9 cellular contexts compared by ENCODE assay signal in the genomic region with DNA sequence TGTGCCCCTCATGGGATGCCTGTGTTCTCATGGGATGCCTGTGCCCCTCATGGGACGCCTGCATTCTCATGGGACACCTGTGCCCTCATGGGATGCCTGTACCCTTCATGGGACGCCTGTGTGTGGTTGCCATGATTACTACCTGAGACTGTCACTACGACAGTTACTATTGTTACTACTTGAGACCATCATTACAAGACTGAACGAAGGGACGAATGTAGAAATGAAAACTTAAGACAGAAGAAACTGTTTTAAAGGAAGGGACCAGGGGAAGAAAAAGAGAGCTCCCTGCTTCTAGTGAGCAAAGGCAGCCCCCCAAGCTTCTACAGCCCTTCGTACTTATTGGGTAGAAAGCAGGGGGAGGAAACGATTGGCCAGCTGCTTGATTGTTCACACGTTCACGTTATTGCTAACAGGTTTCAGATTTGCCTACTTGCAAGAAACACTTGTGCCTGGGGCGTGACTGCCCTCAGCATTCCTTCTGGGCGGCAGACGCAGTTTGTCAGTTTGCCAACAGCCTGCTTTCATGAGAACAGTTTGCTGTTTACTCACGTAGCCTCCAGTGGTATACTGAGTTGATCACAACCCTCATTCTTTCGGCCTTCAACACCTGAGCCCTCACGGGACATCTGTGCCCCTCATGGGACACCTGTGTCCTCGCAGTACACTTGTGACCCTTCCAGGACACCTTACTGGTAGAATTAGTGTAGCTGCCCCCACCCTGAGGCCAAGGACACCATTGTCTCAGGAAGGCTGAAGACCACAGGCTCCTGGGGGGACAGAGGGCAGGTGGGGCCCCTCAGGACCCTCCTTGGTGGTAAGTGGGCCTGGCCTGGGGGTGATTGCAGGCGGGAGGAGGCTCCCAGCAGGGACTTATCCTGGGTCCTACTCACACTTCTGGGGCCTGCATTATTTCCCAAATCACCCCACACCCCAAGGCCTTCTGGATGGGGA. TPM values are rescaled to one million over a fixed set of nuclear protein-coding genes. Genes with fewer than 3 reads are reported as not detected.
DNase-seq lines count a peak whose midpoint lies in the region; ATAC-seq and TF ChIP-seq lines count a peak whose summit lies in the region.
"Had no signal": no experiment of that assay in that cellular context is flagged by ENCODE, and none has a peak within 500 bp of the region (broad histone marks: within the 10 kb centered on the region; RNA-seq: fewer than 3 reads in every experiment).

No MANE protein-coding gene starts in this region.

- no peaks in the 10 kb centered on the region for H3K79me2 ChIP-seq in osteoblast (ENCODE audit: insufficient read depth, low read length)

- H3K4me2 ChIP-seq in osteoblast (ENCODE audit: insufficient read depth, low read length) = no peak overlapping the region

- no peak overlapping the region for H2AFZ ChIP-seq in osteoblast (ENCODE audit: low read length)

- peaks cover 11 to 18% of the 10 kb centered on the region in 2 donors for H3K36me3 Mint-ChIP-seq in CD4-positive, alpha-beta memory T cell
- peaks cover 17% of the 10 kb centered on the region for H3K36me3 Mint-ChIP-seq in activated naive CD8-positive, alpha-beta T cell treated with anti-CD3 and anti-CD28 coated beads, Interleukin-2, amount 10 ng/mL, durations not matched to agents 7 days and 5 days

- no peaks in the 10 kb centered on the region for H3K27me3 ChIP-seq in CD4-positive, alpha-beta memory T cell (ENCODE audit: insufficient read depth, low read length)
- H3K27me3 ChIP-seq in osteoblast (ENCODE audit: insufficient read depth, low read length) = no peaks in the 10 kb centered on the region

- H3K4me1 ChIP-seq in CD4-positive, alpha-beta memory T cell (ENCODE audit: insufficient read depth, low read length) = peaks cover 22% of the 10 kb centered on the region
- peaks cover 17% of the 10 kb centered on the region for H3K4me1 ChIP-seq in mucosa of descending colon (ENCODE audit: low read depth)
- H3K4me1 ChIP-seq in osteoblast (ENCODE audit: insufficient read depth, low read length) = no peaks in the 10 kb centered on the region

- H3K27ac Mint-ChIP-seq in CD4-positive, alpha-beta memory T cell = peak overlapping the region; percentile 92 to 98 (median 96)
- H3K27ac Mint-ChIP-seq in activated naive CD8-positive, alpha-beta T cell treated with anti-CD3 and anti-CD28 coated beads, Interleukin-2, amount 10 ng/mL, durations not matched to agents 7 days and 5 days = peak overlapping the region; percentile 98

- ATAC-seq in activated naive CD8-positive, alpha-beta T cell treated with anti-CD3 and anti-CD28 coated beads, Interleukin-2, amount 10 ng/mL, durations not matched to agents 7 days and 5 days (ENCODE audit: low read depth) = no peak
- ATAC-seq in mucosa of descending colon (peak; percentile 35), HG03520 (IDR thresholded peaks at IDR 0.05; ENCODE audit: unreplicated experiment) (no peak)

- intact Hi-C loops in CD4-positive, alpha-beta memory T cell (cut with micrococcal nuclease) = loop anchor here (5.0 kb wide), 1 partner anchor 44 kb away; no protein-coding TSS in a partner anchor
- intact Hi-C loops in mucosa of descending colon (cut with DNase I, micrococcal nuclease) = no loop called here

- POLR2A ChIA-PET in CD4-positive, alpha-beta memory T cell (lab: Charles Lee; ENCODE audit: partially characterized antibody) = interaction anchor here (1.3 to 2.4 kb wide), 3 partner anchors 10 to 225 kb away, joined by 4 to 23 read pairs (median 8); a partner anchor contains a TSS
- POLR2A ChIA-PET in activated naive CD8-positive, alpha-beta T cell treated with anti-CD3 and anti-CD28 coated beads, Interleukin-2, amount 10 ng/mL, durations not matched to agents 7 days and 5 days (lab: Charles Lee) = interaction anchor here (0.9 to 1.6 kb wide), 3 partner anchors 12 to 555 kb away, joined by 3 to 5 read pairs (median 4); no protein-coding TSS in a partner anchor

- TF ChIP-seq CTCF in mucosa of descending colon (IDR thresholded peaks at IDR 0.05) (no peak), osteoblast (IDR thresholded peaks at IDR 0.05; ENCODE audit: extremely low read depth, low read depth, low read length) (no peak)

- peak in 3 of 5 donors; percentile 46 to 59 (median 49) for DNase-seq in CD4-positive, alpha-beta memory T cell
- DNase-seq in activated naive CD8-positive, alpha-beta T cell treated with anti-CD3 and anti-CD28 coated beads, Interleukin-2, amount 10 ng/mL, durations not matched to agents 7 days and 5 days = no peak
- DNase-seq in mucosa of descending colon (peak; percentile 78 to 90 (median 83)), cortex of kidney (lab: John Stamatoyannopoulos, UW) (no peak), osteoblast (ENCODE audit: insufficient read length, low spot score, missing footprints) (no peak), HuH-7.5 (ENCODE audit: low spot score) (no peak)

- H3K9me3 ChIP-seq in CD4-positive, alpha-beta memory T cell (ENCODE audit: control insufficient read depth in 1 of 2, low read length in 2 of 2) = no peaks in the 10 kb centered on the region
- no peaks in the 10 kb centered on the region for H3K9me3 ChIP-seq in KOPT-K1 (ENCODE audit: insufficient read depth, low read length, poor library complexity, severe bottlenecking)
- H3K9me3 ChIP-seq in mucosa of descending colon = no peaks in the 10 kb centered on the region
- no peaks in the 10 kb centered on the region for H3K9me3 ChIP-seq in osteoblast (ENCODE audit: low read depth, low read length)

- H3K27ac ChIP-seq in CD4-positive, alpha-beta memory T cell (ENCODE audit: low read depth, low read length) = peak overlapping the region; percentile 80
- H3K27ac ChIP-seq in KOPT-K1 (ENCODE audit: low read depth, low read length, poor library complexity, severe bottlenecking) = peak overlapping the region; percentile 3
- no peak overlapping the region for H3K27ac ChIP-seq in osteoblast (ENCODE audit: low read depth, low read length)

- H3K27me3 Mint-ChIP-seq in CD4-positive, alpha-beta memory T cell = no peaks in the 10 kb centered on the region
- H3K27me3 Mint-ChIP-seq in activated naive CD8-positive, alpha-beta T cell treated with anti-CD3 and anti-CD28 coated beads, Interleukin-2, amount 10 ng/mL, durations not matched to agents 7 days and 5 days = no peaks in the 10 kb centered on the region

- H3K4me3 Mint-ChIP-seq in CD4-positive, alpha-beta memory T cell = peak overlapping the region; percentile 43 to 90 (median 84)
- peak overlapping the region; percentile 83 for H3K4me3 Mint-ChIP-seq in activated naive CD8-positive, alpha-beta T cell treated with anti-CD3 and anti-CD28 coated beads, Interleukin-2, amount 10 ng/mL, durations not matched to agents 7 days and 5 days

- H3K36me3 ChIP-seq in CD4-positive, alpha-beta memory T cell (ENCODE audit: insufficient read depth, low read length) = peaks cover 15% of the 10 kb centered on the region
- H3K36me3 ChIP-seq in KOPT-K1 (ENCODE audit: insufficient read depth, low read length) = peaks cover 20% of the 10 kb centered on the region; the same call in 1 of the 2 replicates
- H3K36me3 ChIP-seq in mucosa of descending colon (ENCODE audit: low read depth) = no peaks in the 10 kb centered on the region
- H3K36me3 ChIP-seq in osteoblast (ENCODE audit: insufficient read depth, low read length) = no peaks in the 10 kb centered on the region

- H4K20me1 ChIP-seq in osteoblast (ENCODE audit: insufficient read depth, low read length) = no peaks in the 10 kb centered on the region

- peaks cover 0 to 2% (median 0%) of the 10 kb centered on the region in 8 donors for H3K9me3 Mint-ChIP-seq in CD4-positive, alpha-beta memory T cell
- no peaks in the 10 kb centered on the region for H3K9me3 Mint-ChIP-seq in activated naive CD8-positive, alpha-beta T cell treated with anti-CD3 and anti-CD28 coated beads, Interleukin-2, amount 10 ng/mL, durations not matched to agents 7 days and 5 days

- peaks cover 14 to 40% (median 26%) of the 10 kb centered on the region in 4 donors for H3K4me1 Mint-ChIP-seq in CD4-positive, alpha-beta memory T cell
- peaks cover 14% of the 10 kb centered on the region for H3K4me1 Mint-ChIP-seq in activated naive CD8-positive, alpha-beta T cell treated with anti-CD3 and anti-CD28 coated beads, Interleukin-2, amount 10 ng/mL, durations not matched to agents 7 days and 5 days

- H3K4me3 ChIP-seq in CD4-positive, alpha-beta memory T cell (ENCODE audit: low read length in 2 of 2) = peak overlapping the region; percentile 67 to 68
- H3K4me3 ChIP-seq in mucosa of descending colon (no peak overlapping the region), osteoblast (ENCODE audit: insufficient read depth, low read length) (no peak overlapping the region)

- CTCF ChIA-PET in CD4-positive, alpha-beta memory T cell (lab: Charles Lee; ENCODE audit: partially characterized antibody) = interaction anchor here (1.0 to 2.0 kb wide), 4 partner anchors 12 to 47 kb away, joined by 3 to 8 read pairs (median 4); no protein-coding TSS in a partner anchor

RNA-seq across cellular contexts. Expression of a gene that starts 2.5 kb away (rescaled TPM):
- 100 to 1,000 TPM; 231 to 235 TPM for total RNA-seq in CD4-positive, alpha-beta memory T cell
- 100 to 1,000 TPM; 448 to 503 TPM for polyA plus RNA-seq in CD4-positive, alpha-beta memory T cell
- 100 to 1,000 TPM; 133 to 134 TPM for total RNA-seq in activated naive CD8-positive, alpha-beta T cell treated with anti-CD3 and anti-CD28 coated beads, Interleukin-2, amount 10 ng/mL, durations not matched to agents 7 days and 5 days
- total RNA-seq in mucosa of descending colon (1 to 10 TPM in 1 of 3 donors, under 1 TPM in 2; 0.38 to 2.5 (median 0.82) TPM), osteoblast (not detected in 2 replicates)
- total RNA-seq: osteocyte had no signal

RNA-seq across cellular contexts. Expression of a gene that starts 9.7 kb away (rescaled TPM):
- total RNA-seq in CD4-positive, alpha-beta memory T cell = 10 to 100 TPM; 53.0 to 59.3 TPM
- polyA plus RNA-seq in CD4-positive, alpha-beta memory T cell = 10 to 100 TPM; 25.1 to 45.6 TPM
- 10 to 100 TPM; 51.1 to 53.8 TPM for total RNA-seq in activated naive CD8-positive, alpha-beta T cell treated with anti-CD3 and anti-CD28 coated beads, Interleukin-2, amount 10 ng/mL, durations not matched to agents 7 days and 5 days
- total RNA-seq in mucosa of descending colon (100 to 1,000 TPM in 1 of 3 donors, 10 to 100 TPM in 2; 52.6 to 103 (median 94.4) TPM), osteoblast (37.7 and 39.4 TPM in 2 replicates)

RNA-seq across cellular contexts. Expression of a gene that starts 40.2 kb away (rescaled TPM):
- total RNA-seq in CD4-positive, alpha-beta memory T cell = 1 to 10 TPM; 2.5 to 2.8 TPM
- polyA plus RNA-seq in CD4-positive, alpha-beta memory T cell = 1 to 10 TPM; 4.1 to 4.8 TPM
- 10 to 100 TPM; 17.9 to 19.5 TPM for total RNA-seq in activated naive CD8-positive, alpha-beta T cell treated with anti-CD3 and anti-CD28 coated beads, Interleukin-2, amount 10 ng/mL, durations not matched to agents 7 days and 5 days
- total RNA-seq in mucosa of descending colon (1 to 10 TPM; 1.9 to 6.2 (median 4.3) TPM), osteoblast (0.36 TPM in 1 of 2 replicates, not detected in the other)
- total RNA-seq: osteocyte had no signal

RNA-seq across cellular contexts. Expression of a gene that starts 48.4 kb away (rescaled TPM):
- under 1 TPM; 0.44 to 0.64 TPM for total RNA-seq in CD4-positive, alpha-beta memory T cell
- polyA plus RNA-seq in CD4-positive, alpha-beta memory T cell = under 1 TPM in 1 of 2 donors, not detected in 1; 0.32 TPM
- total RNA-seq in activated naive CD8-positive, alpha-beta T cell treated with anti-CD3 and anti-CD28 coated beads, Interleukin-2, amount 10 ng/mL, durations not matched to agents 7 days and 5 days = under 1 TPM in 1 of 2 experiments, not detected in 1; 0.14 TPM
- total RNA-seq in mucosa of descending colon (1 to 10 TPM in 1 of 3 donors, under 1 TPM in 2; 0.75 to 2.7 (median 0.79) TPM), osteoblast (not detected in 2 replicates)

Comparison
In these comparisons a context has a peak if more than half of its experiments do, and no peak if none do; other contexts are left out.
1. DNase-seq: peak in CD4-positive, alpha-beta memory T cell (3 of 5) and mucosa of descending colon (3 of 3); none in activated naive CD8-positive, alpha-beta T cell treated with anti-CD3 and anti-CD28 coated beads, Interleukin-2, amount 10 ng/mL, durations not matched to agents 7 days and 5 days (single experiment), cortex of kidney (single experiment), osteoblast (single experiment) and HuH-7.5 (single experiment).
2. H3K4me3 ChIP-seq: peak in CD4-positive, alpha-beta memory T cell (2 of 2); none in mucosa of descending colon (single experiment) and osteoblast (single experiment).
3. RNA of a gene that starts 2.5 kb away (total RNA-seq): 231 to 235 TPM in CD4-positive, alpha-beta memory T cell and 133 to 134 TPM in activated naive CD8-positive, alpha-beta T cell treated with anti-CD3 and anti-CD28 coated beads, Interleukin-2, amount 10 ng/mL, durations not matched to agents 7 days and 5 days; 0.38 to 2.5 TPM in mucosa of descending colon and not detected in osteoblast; every median in the first group is over 10 times any median in the second.